26 cellular contexts compared by ENCODE assay signal in genomic region chr1:224512600-224513151, GRCh38.
"Had no signal": no experiment of that assay in that cellular context is flagged by ENCODE, and none has a peak within 500 bp of the region (broad histone marks: within the 10 kb centered on the region; RNA-seq: fewer than 3 reads in every experiment).

No MANE protein-coding gene starts in this region.

- H3K36me3 Mint-ChIP-seq: activated naive CD4-positive, alpha-beta T cell treated with anti-CD3 and anti-CD28 coated beads, Interleukin-2, amount 50 U/mL, for 24 hours had no signal

- H3K27ac ChIP-seq: brain microvascular endothelial cell, SJCRH30, SK-N-MC, WERI-Rb-1 had no signal

- DNase-seq: activated CD4-positive, alpha-beta T cell treated with anti-CD3 and anti-CD28 coated beads, Interleukin-2, amount 10 ng/mL, durations not matched to agents 7 days and 5 days; activated CD4-positive, alpha-beta T cell treated with anti-CD3 and anti-CD28 coated beads, Interleukin-2, amount 50 U/mL, for 48 hours; activated CD8-positive, alpha-beta T cell treated with anti-CD3 and anti-CD28 coated beads, Interleukin-2, amount 10 ng/mL, durations not matched to agents 7 days and 5 days; activated gamma-delta T cell; activated naive CD4-positive, alpha-beta T cell treated with Interleukin-2 at 50 U/mL for 16 hours; activated T-cell treated with anti-CD3 and anti-CD28 coated beads, Interleukin-2, amount 50 U/mL, for 24 hours; anterior cingulate cortex; brain microvascular endothelial cell; Kasumi-1; MG63; NCI-H1048; NCI-H1105 treated with DMSO at 0.1 percent for 48 hours; NCI-H1436; NCI-H1694; NCI-H1930; NCI-H2081 treated with DMSO at 0.1 percent for 48 hours; NCI-H345; NCI-H524 treated with DMSO at 0.1 percent for 48 hours; SHP77; SJCRH30; T1000; WERI-Rb-1 had no signal

- H3K9me3 Mint-ChIP-seq: activated CD4-positive, alpha-beta T cell treated with anti-CD3 and anti-CD28 coated beads, Interleukin-2, amount 10 ng/mL, durations not matched to agents 7 days and 5 days; activated naive CD4-positive, alpha-beta T cell treated with anti-CD3 and anti-CD28 coated beads, Interleukin-2, amount 50 U/mL, for 24 hours; activated T-cell treated with anti-CD3 and anti-CD28 coated beads, Interleukin-2, amount 50 U/mL, for 24 hours; activated T-helper 2 cell treated with anti-CD3 and anti-CD28 coated beads, Interferon-gamma antibody, Interleukin-2, Interleukin-4, amounts not matched to agents 10 μg/mL and 5 μg/mL and 100 μg/mL, durations not matched to agents 14 hours and 24 hours and 36 hours; central memory CD8-positive, alpha-beta T cell had no signal

- H3K27ac Mint-ChIP-seq: activated CD4-positive, alpha-beta T cell treated with anti-CD3 and anti-CD28 coated beads, Interleukin-2, amount 10 ng/mL, durations not matched to agents 7 days and 5 days; activated CD8-positive, alpha-beta T cell treated with anti-CD3 and anti-CD28 coated beads, Interleukin-2, amount 10 ng/mL, durations not matched to agents 7 days and 5 days; activated naive CD4-positive, alpha-beta T cell treated with anti-CD3 and anti-CD28 coated beads, Interleukin-2, amount 50 U/mL, for 24 hours; activated T-cell treated with anti-CD3 and anti-CD28 coated beads, Interleukin-2, amount 50 U/mL, for 24 hours; activated T-helper 2 cell treated with anti-CD3 and anti-CD28 coated beads, Interferon-gamma antibody, Interleukin-2, Interleukin-4, amounts not matched to agents 10 μg/mL and 5 μg/mL and 100 μg/mL, durations not matched to agents 14 hours and 24 hours and 36 hours had no signal

- H3K4me3 Mint-ChIP-seq: activated CD4-positive, alpha-beta T cell treated with anti-CD3 and anti-CD28 coated beads, Interleukin-2, amount 10 ng/mL, durations not matched to agents 7 days and 5 days; activated CD8-positive, alpha-beta T cell treated with anti-CD3 and anti-CD28 coated beads, Interleukin-2, amount 10 ng/mL, durations not matched to agents 7 days and 5 days; activated naive CD4-positive, alpha-beta T cell treated with anti-CD3 and anti-CD28 coated beads, Interleukin-2, amount 50 U/mL, for 24 hours; activated T-cell treated with anti-CD3 and anti-CD28 coated beads, Interleukin-2, amount 50 U/mL, for 24 hours; central memory CD8-positive, alpha-beta T cell had no signal

- H3K4me3 ChIP-seq: MG63, SJCRH30, SK-N-MC had no signal

- H3K27me3 Mint-ChIP-seq: activated CD4-positive, alpha-beta T cell treated with anti-CD3 and anti-CD28 coated beads, Interleukin-2, amount 10 ng/mL, durations not matched to agents 7 days and 5 days; activated naive CD4-positive, alpha-beta T cell treated with anti-CD3 and anti-CD28 coated beads, Interleukin-2, amount 50 U/mL, for 24 hours; activated T-cell treated with anti-CD3 and anti-CD28 coated beads, Interleukin-2, amount 50 U/mL, for 24 hours; central memory CD8-positive, alpha-beta T cell had no signal

- H3K9me3 ChIP-seq: MG63, SJCRH30 had no signal

- H3K27me3 ChIP-seq: brain microvascular endothelial cell, MG63, SJCRH30 had no signal

- H3K36me3 ChIP-seq: brain microvascular endothelial cell, MG63, SJCRH30, WERI-Rb-1 had no signal
